ENCODE assay signal across 8 cellular contexts in genomic region chr12:93570552-93571359, GRCh38. TPM values are rescaled to one million over a fixed set of nuclear protein-coding genes. Genes with fewer than 3 reads are reported as not detected.
DNase-seq lines count a peak whose midpoint lies in the region; ATAC-seq and TF ChIP-seq lines count a peak whose summit lies in the region.

No MANE protein-coding gene starts in this region.

- no peak for TF ChIP-seq CTCF in liver (IDR thresholded peaks at IDR 0.05; ENCODE audit: low read depth, low read length, missing input control)

- H3K36me3 ChIP-seq in liver (ENCODE audit: control insufficient read depth in 4 of 4, insufficient read depth in 3 of 4, low read depth in 1 of 4, low read length in 3 of 4), result peaks cover 0 to 13% (median 8%) of the 10 kb centered on the region in 4 donors

- under 1% methylated on average over 95 of the region's 95 CpGs for WGBS in liver

- DNase-seq in AG20443 (ENCODE audit: low spot score) (peak; percentile 97), NCI-H524 (lab: John Stamatoyannopoulos, UW) (peak; percentile 69 to 81), dermis blood vessel endothelial cell (peak; percentile 98)
- DNase-seq in activated CD4-positive, alpha-beta T cell treated with anti-CD3 and anti-CD28 coated beads, Interleukin-2, amount 50 U/mL, for 4 hours, result peak; percentile 94 to 95
- DNase-seq in stimulated activated CD4-positive, alpha-beta T cell treated with anti-CD3 and anti-CD28 coated beads, Interleukin-4, amount 100 ng/mL, for 1 hour, result peak; percentile 92

- H3K4me3 ChIP-seq in liver (ENCODE audit: low read depth in 1 of 3, low read length in 3 of 3), result peak overlapping the region; percentile 72 to 96 (median 78)

- peak; percentile 54 to 57 for TF ChIP-seq RAD21 in liver (IDR thresholded peaks at IDR 0.05)

- ATAC-seq in HG03175 (IDR thresholded peaks at IDR 0.05; ENCODE audit: unreplicated experiment), result peak; percentile 57

- peak; percentile 55 for TF ChIP-seq POLR2A in GM18951 (IDR thresholded peaks at IDR 0.05; ENCODE audit: extremely low read depth, insufficient read depth, insufficient read length)

- peak overlapping the region; percentile 86 to 96 for H3K27ac ChIP-seq in liver (ENCODE audit: low read depth in 1 of 2, low read length in 2 of 2)

- H3K9ac ChIP-seq in liver (ENCODE audit: low read depth in 1 of 2, low read length in 2 of 2), result peak overlapping the region; percentile 51 to 64

- H3K27me3 ChIP-seq in liver (ENCODE audit: control insufficient read depth in 4 of 4, insufficient read depth in 4 of 4, low read length in 3 of 4), result no peaks in the 10 kb centered on the region

- in situ Hi-C loops in GM18951 (cut with MboI; ENCODE audit: low sequenced_read_pairs, unreplicated experiment), result loop anchor here (25.0 kb wide), 1 partner anchor 517 kb away; no protein-coding TSS in a partner anchor

- H3K9me3 ChIP-seq in liver (ENCODE audit: control insufficient read depth in 4 of 4, low read length in 3 of 4), result no peaks in the 10 kb centered on the region

- peaks cover 0 to 28% (median 16%) of the 10 kb centered on the region in 4 donors for H3K4me1 ChIP-seq in liver (ENCODE audit: control insufficient read depth in 4 of 4, insufficient read depth in 4 of 4, low read length in 3 of 4)

TF ChIP-seq in liver, 16 proteins besides CTCF, POLR2A, EP300 and RAD21:
- TF ChIP-seq ZBTB33 (IDR thresholded peaks at IDR 0.05) (no peak), GABPA (IDR thresholded peaks at IDR 0.05 in 1 of 2, conservative IDR thresholded peaks at IDR 0.05 in 1 of 2) (peak in 1 of 2 donors; percentile 22), JUND (IDR thresholded peaks at IDR 0.05) (peak in 1 of 2 donors; percentile 35), NR2F2 (IDR thresholded peaks at IDR 0.05) (no peak), ATF3 (IDR thresholded peaks at IDR 0.05) (peak; percentile 20), HNF4A (conservative IDR thresholded peaks at IDR 0.05) (no peak), YY1 (IDR thresholded peaks at IDR 0.05) (peak; percentile 59), HNF4G (IDR thresholded peaks at IDR 0.05) (no peak), SP1 (IDR thresholded peaks at IDR 0.05) (peak; percentile 76), REST (IDR thresholded peaks at IDR 0.05) (peak; percentile 48), MAX (IDR thresholded peaks at IDR 0.05) (peak; percentile 59), RXRA (IDR thresholded peaks at IDR 0.05) (peak; percentile 76 to 78), TAF1 (conservative IDR thresholded peaks at IDR 0.05) (peak; percentile 68), FOXA2 (IDR thresholded peaks at IDR 0.05) (peak; percentile 19), EGR1 (IDR thresholded peaks at IDR 0.05; ENCODE audit: low read depth in 2 of 2) (peak; percentile 92 to 95), FOXA1 (IDR thresholded peaks at IDR 0.05) (peak; percentile 63)
TF ChIP-seq in liver: peak in this region for 12.

RNA-seq across cellular contexts. Expression of gene SOCS2, which starts 1.7 kb away (rescaled TPM):
- 83.3 and 93.6 TPM in 2 replicates for total RNA-seq in dermis blood vessel endothelial cell
- 10 to 100 TPM; 22.7 to 66.3 TPM for total RNA-seq in liver
- 10 to 100 TPM in 1 of 2 donors, 1 to 10 TPM in 1; 7.0 to 46.1 TPM for polyA plus RNA-seq in liver

Comparison
In these comparisons a context has a peak if more than half of its experiments do, and no peak if none do; other contexts are left out.
1. Peak in every context shown above with its lines: DNase-seq, ATAC-seq, H3K4me3 ChIP-seq and H3K27ac ChIP-seq.